2 cellular contexts compared by ENCODE assay signal in the genomic region with DNA sequence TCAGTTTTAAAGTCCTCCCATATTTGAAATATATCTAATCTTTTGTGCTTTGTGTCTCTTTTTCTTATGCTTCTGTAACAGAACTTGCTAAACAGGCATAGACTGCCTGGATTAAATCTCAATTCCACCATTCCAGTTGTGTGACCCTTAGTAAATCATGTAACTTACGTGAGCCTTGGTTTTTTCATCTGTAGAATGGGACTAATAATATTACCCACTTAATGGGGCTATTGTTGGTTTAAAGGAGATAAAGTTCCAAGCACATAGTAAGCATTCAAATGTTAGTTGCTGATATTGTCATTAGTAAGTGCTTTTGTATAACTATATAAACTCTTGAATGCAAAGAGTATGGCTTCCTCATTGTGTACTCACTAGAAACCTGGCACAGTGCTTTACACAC.
TF ChIP-seq lines count a peak whose summit lies in the region.

No MANE protein-coding gene starts in this region.

TF ChIP-seq in HepG2, 621 proteins besides CTCF, POLR2A, EP300 and RAD21:
- TF ChIP-seq ZFP82 (CRISPR knock-in tag; IDR thresholded peaks at IDR 0.05; ENCODE audit: borderline replicate concordance) (no peak), PLRG1 (conservative IDR thresholded peaks at IDR 0.05) (no peak), ZNF629 (CRISPR knock-in tag; conservative IDR thresholded peaks at IDR 0.05) (peak; percentile 83), ZBTB14 (CRISPR knock-in tag; IDR thresholded peaks at IDR 0.05) (no peak)

TF ChIP-seq in K562, 482 proteins besides CTCF, POLR2A, EP300 and RAD21:
- TF ChIP-seq RBM25 (IDR thresholded peaks at IDR 0.05; ENCODE audit: low read depth, low read length, severe bottlenecking): peak; percentile 62
- TF ChIP-seq TRIM28 (IDR thresholded peaks at IDR 0.05): no peak
- TF ChIP-seq ZBTB17 (CRISPR knock-in tag; IDR thresholded peaks at IDR 0.05): no peak
- no peak for TF ChIP-seq MECOM (CRISPR knock-in tag; IDR thresholded peaks at IDR 0.05)
- TF ChIP-seq BCL6 (CRISPR knock-in tag; IDR thresholded peaks at IDR 0.05): no peak
- TF ChIP-seq RHOXF2B (CRISPR knock-in tag; conservative IDR thresholded peaks at IDR 0.05): no peak
- no peak for TF ChIP-seq NCOR1 (IDR thresholded peaks at IDR 0.05)
TF ChIP-seq in K562: peak in this region for 1.
